Comparison of ENCODE assay signal across 8 cellular contexts in the genomic region with DNA sequence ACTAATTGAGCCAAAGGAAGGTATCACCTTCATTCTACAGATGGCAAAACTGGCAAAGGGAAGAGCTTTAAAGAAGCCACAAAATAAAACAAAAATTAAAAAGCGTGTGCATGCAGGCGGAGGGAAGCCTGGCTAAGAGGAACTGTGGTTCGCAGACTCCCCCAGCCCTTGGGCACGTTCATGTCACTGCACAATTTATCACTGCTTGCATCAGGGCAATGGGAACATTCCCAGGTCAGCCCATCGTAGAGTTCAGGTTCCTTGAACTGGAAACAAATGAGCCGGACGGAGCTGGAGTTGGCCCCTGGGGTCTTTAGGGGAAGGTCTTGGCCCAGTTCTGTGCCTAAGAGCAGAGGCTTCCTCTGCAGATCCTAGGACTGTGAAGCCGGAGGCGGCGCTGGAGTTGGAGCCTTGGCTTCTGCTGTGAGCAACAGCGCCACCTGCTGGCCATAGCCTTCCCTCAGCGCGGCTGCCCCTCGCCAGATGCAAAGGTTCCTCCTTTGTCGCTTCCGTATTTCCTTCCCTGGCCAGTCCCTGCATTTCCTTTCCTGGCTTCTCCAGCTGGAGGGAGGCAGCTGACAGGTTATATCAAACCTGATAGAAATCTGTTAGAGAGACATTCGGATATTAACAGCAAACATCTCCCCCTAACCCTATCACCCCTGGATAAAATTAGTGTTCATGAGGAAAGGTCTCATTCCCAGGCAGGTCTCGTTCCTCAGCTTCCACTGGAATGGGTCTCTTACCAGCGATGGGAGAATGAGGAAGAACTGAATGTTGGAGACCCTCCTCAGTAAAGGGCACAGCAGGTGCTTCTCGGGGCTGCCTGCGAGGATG.
DNase-seq lines count a peak whose midpoint lies in the region; ATAC-seq and TF ChIP-seq lines count a peak whose summit lies in the region.
"Not testable (repeated sequence)": the region's sequence is repeated elsewhere in the genome, so short reads cannot be mapped to it uniquely, and the experiment has no call there.

No MANE protein-coding gene starts in this region.

- DNase-seq in DMS153 treated with DMSO at 0.1 percent for 48 hours (lab: John Stamatoyannopoulos, UW; ENCODE audit: unreplicated experiment) (peak; percentile 0), RKO (ENCODE audit: low spot score) (peak; percentile 73), activated T-cell treated with anti-CD3 and anti-CD28 coated beads for 48 hours (ENCODE audit: low read depth) (peak; percentile 68), erythroblast (lab: John Stamatoyannopoulos, UW) (peak; percentile 71 to 85), myocyte (ENCODE audit: low read depth) (peak; percentile 68)
- peak; percentile 45 for DNase-seq in Jurkat, Clone E6-1 (ENCODE audit: low read depth, low spot score)
- DNase-seq in stimulated activated CD8-positive, alpha-beta memory T cell treated with anti-CD3 and anti-CD28 coated beads, Interleukin-4, amount 100 ng/mL, for 24 hours (ENCODE audit: low read depth): peak; percentile 67

- ATAC-seq in GM21576 (IDR thresholded peaks at IDR 0.05; ENCODE audit: unreplicated experiment): peak; percentile 73

- H3K4me3 ChIP-seq in Jurkat, Clone E6-1 (ENCODE audit: low read length): not testable (repeated sequence)

- not testable (repeated sequence) for TF ChIP-seq POLR2A in erythroblast (IDR thresholded peaks at IDR 0.05; ENCODE audit: low read length)

Comparison
In these comparisons a context has a peak if more than half of its experiments do, and no peak if none do; other contexts are left out.
1. DNase-seq: peak in every context shown above with its lines; median percentile 78 in erythroblast; 73 in RKO; 68 in activated T-cell treated with anti-CD3 and anti-CD28 coated beads for 48 hours; 68 in myocyte; 67 in stimulated activated CD8-positive, alpha-beta memory T cell treated with anti-CD3 and anti-CD28 coated beads, Interleukin-4, amount 100 ng/mL, for 24 hours; 45 in Jurkat, Clone E6-1; 0 in DMS153 treated with DMSO at 0.1 percent for 48 hours.